Comparison of ENCODE assay signal across 15 cellular contexts in the genomic region with DNA sequence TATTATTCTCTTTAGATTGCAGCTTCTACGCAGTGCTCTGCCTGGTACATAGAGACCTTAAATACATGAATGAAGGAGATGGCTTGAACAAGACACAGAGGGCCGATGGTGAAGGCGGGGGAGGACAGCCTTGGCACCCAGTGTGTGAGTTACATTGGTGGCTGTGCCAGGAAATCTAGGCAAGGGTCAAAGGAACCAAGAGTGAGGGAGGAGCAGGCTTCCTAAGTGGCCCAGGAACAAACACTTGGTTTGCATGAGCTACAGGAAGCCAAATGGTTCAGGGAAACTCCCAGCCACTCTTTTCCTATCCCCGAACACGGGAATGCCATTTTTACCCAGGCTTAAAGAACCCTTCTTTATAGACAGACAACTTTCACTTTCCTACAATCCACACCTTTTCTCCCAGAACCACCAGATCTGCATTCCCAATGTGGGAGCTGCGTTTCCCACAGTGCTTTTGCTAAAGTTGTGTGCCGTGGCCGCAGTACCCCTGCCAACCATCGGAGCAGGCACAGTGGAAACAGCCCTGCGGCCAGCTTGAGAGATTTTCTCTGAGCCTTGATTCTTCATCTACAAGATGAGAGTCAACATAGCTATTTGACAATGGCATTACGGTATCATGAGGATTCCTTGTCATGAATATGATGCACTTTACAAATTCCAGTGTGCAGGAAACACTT. TPM values are rescaled to one million over a fixed set of nuclear protein-coding genes. Genes with fewer than 3 reads are reported as not detected.
DNase-seq lines count a peak whose midpoint lies in the region; ATAC-seq, FAIRE-seq and TF ChIP-seq lines count a peak whose summit lies in the region.
"Had no signal": no experiment of that assay in that cellular context is flagged by ENCODE, and none has a peak within 500 bp of the region (broad histone marks: within the 10 kb centered on the region; RNA-seq: fewer than 3 reads in every experiment).

No MANE protein-coding gene starts in this region.

- H3K27ac ChIP-seq in VCaP (no peak overlapping the region), keratinocyte (ENCODE audit: control insufficient read depth, insufficient read depth, low read length) (no peak overlapping the region)
- H3K27ac ChIP-seq: left ventricle myocardium inferior, suprapubic skin had no signal

- H3K79me2 ChIP-seq in keratinocyte (ENCODE audit: control insufficient read depth, insufficient read depth, low read length): no peaks in the 10 kb centered on the region

- TF ChIP-seq CTCF in VCaP (conservative IDR thresholded peaks at IDR 0.05) (peak; percentile 42; the same call in 1 of the 2 replicates), keratinocyte (optimal IDR thresholded peaks at IDR 0.05 in 1 of 3, IDR thresholded peaks at IDR 0.05 in 1 of 3, conservative IDR thresholded peaks at IDR 0.05 in 1 of 3; ENCODE audit: extremely low read depth in 1 of 3, insufficient read depth in 2 of 3, low read length in 3 of 3) (peak in 2 of 3 experiments; percentile 27 to 38), type B pancreatic cell (conservative IDR thresholded peaks at IDR 0.05) (peak; percentile 57)

- no peaks in the 10 kb centered on the region for H3K27me3 Mint-ChIP-seq in type B pancreatic cell

- peaks cover 2% of the 10 kb centered on the region for H3K4me1 ChIP-seq in keratinocyte (ENCODE audit: control insufficient read depth, extremely low read depth, insufficient read depth, low read length)
- H3K4me1 ChIP-seq: suprapubic skin had no signal

- H4K20me1 ChIP-seq in keratinocyte (ENCODE audit: control insufficient read depth, extremely low read depth, insufficient read depth, low read length): no peaks in the 10 kb centered on the region

- no peak overlapping the region for H3K27ac Mint-ChIP-seq in type B pancreatic cell
- H3K27ac Mint-ChIP-seq: activated T-helper 1 cell treated with anti-CD3 and anti-CD28 coated beads, Interleukin-12 subunit alpha, Interleukin-12 subunit beta, Interleukin-2, Interleukin-4 antibody, amounts not matched to agents 30 ng/mL and 10 ng/mL and 1 ng/mL, durations not matched to agents 14 hours and 24 hours and 36 hours had no signal

- H3K36me3 ChIP-seq in keratinocyte (ENCODE audit: control insufficient read depth in 2 of 2, extremely low read depth in 1 of 2, insufficient read depth in 2 of 2, low read length in 2 of 2): no peaks in the 10 kb centered on the region
- H3K36me3 ChIP-seq: left ventricle myocardium inferior, suprapubic skin had no signal

- ATAC-seq in GM19351 (IDR thresholded peaks at IDR 0.05; ENCODE audit: unreplicated experiment) (no peak), GM21528 (IDR thresholded peaks at IDR 0.05; ENCODE audit: low FRiP score, unreplicated experiment) (no peak)

- no peak overlapping the region for H3K4me3 Mint-ChIP-seq in type B pancreatic cell
- H3K4me3 Mint-ChIP-seq: activated T-helper 1 cell treated with anti-CD3 and anti-CD28 coated beads, Interleukin-12 subunit alpha, Interleukin-12 subunit beta, Interleukin-2, Interleukin-4 antibody, amounts not matched to agents 30 ng/mL and 10 ng/mL and 1 ng/mL, durations not matched to agents 14 hours and 24 hours and 36 hours had no signal

- no peak overlapping the region for H2AFZ ChIP-seq in keratinocyte (ENCODE audit: control insufficient read depth, low read length)

- FAIRE-seq in keratinocyte (lab: Jason Lieb, UNC): no peak

- no peak overlapping the region for H3K9ac ChIP-seq in keratinocyte (ENCODE audit: control insufficient read depth, extremely low read depth, insufficient read depth, low read length)

- no peaks in the 10 kb centered on the region for H3K9me1 ChIP-seq in keratinocyte (ENCODE audit: control insufficient read depth, extremely low read depth, insufficient read depth, low read length)

- H3K27me3 ChIP-seq in keratinocyte (ENCODE audit: control insufficient read depth, extremely low read depth, insufficient read depth, low read length): no peaks in the 10 kb centered on the region
- H3K27me3 ChIP-seq: suprapubic skin had no signal

- H3K4me3 ChIP-seq in keratinocyte (ENCODE audit: control insufficient read depth in 2 of 3, extremely low read depth in 1 of 3, insufficient read depth in 2 of 3, low read depth in 1 of 3, low read length in 3 of 3): no peak overlapping the region
- H3K4me3 ChIP-seq: left ventricle myocardium inferior, suprapubic skin had no signal

- no peaks in the 10 kb centered on the region for H3K9me3 Mint-ChIP-seq in type B pancreatic cell
- H3K9me3 Mint-ChIP-seq: activated T-helper 1 cell treated with anti-CD3 and anti-CD28 coated beads, Interleukin-12 subunit alpha, Interleukin-12 subunit beta, Interleukin-2, Interleukin-4 antibody, amounts not matched to agents 30 ng/mL and 10 ng/mL and 1 ng/mL, durations not matched to agents 14 hours and 24 hours and 36 hours had no signal

- no peaks in the 10 kb centered on the region for H3K36me3 Mint-ChIP-seq in type B pancreatic cell

- H3K4me1 Mint-ChIP-seq in type B pancreatic cell (ENCODE audit: unreplicated experiment): peaks cover 13% of the 10 kb centered on the region

- H3K4me2 ChIP-seq in keratinocyte (ENCODE audit: control insufficient read depth, extremely low read depth, insufficient read depth, low read depth, low read length): no peak overlapping the region

- peak; percentile 30 for DNase-seq in activated effector memory CD4-positive, alpha-beta T cell treated with anti-CD3 and anti-CD28 coated beads, Interleukin-2, amount 50 U/mL, for 16 hours
- DNase-seq in activated effector memory CD4-positive, alpha-beta T cell treated with Interleukin-2 at 50 U/mL for 16 hours: no peak
- DNase-seq in keratinocyte (ENCODE audit: low read depth, low spot score) (no peak), type B pancreatic cell (ENCODE audit: extremely low spot score, unreplicated experiment) (no peak), NCI-H1694 (lab: John Stamatoyannopoulos, UW) (no peak)
- DNase-seq: activated CD4-positive, CD25-positive, alpha-beta regulatory T cell treated with anti-CD3 and anti-CD28 coated beads, Interleukin-2, amount 50 U/mL, for 72 hours; left ventricle myocardium inferior; NCI-H446 treated with DMSO at 0.1 percent for 48 hours had no signal

- dilution Hi-C loops in keratinocyte (cut with MboI; ENCODE audit: extremely low pct_ligation_motif_present, low sequenced_read_pairs): no loop called here

- H3K9me3 ChIP-seq in keratinocyte (ENCODE audit: control insufficient read depth, low read depth, low read length): no peaks in the 10 kb centered on the region
- H3K9me3 ChIP-seq: left ventricle myocardium inferior, suprapubic skin had no signal

RNA-seq across cellular contexts. Expression of a gene that starts 3.5 kb away (rescaled TPM):
- polyA plus RNA-seq in keratinocyte: not detected in 3 replicates
- not detected for polyA plus RNA-seq in keratinocyte (2011; ENCODE audit: low read depth)
- polyA plus RNA-seq in keratinocyte (2011; cell fraction: cytosol; rRNA removed): not detected in 2 replicates
- polyA plus RNA-seq in keratinocyte (2011; cell fraction: nucleus; rRNA removed): not detected in 2 replicates
- polyA plus RNA-seq in keratinocyte (2012; ENCODE audit: low replicate concordance): not detected in 2 replicates
- not detected in 3 replicates for polyA minus RNA-seq in keratinocyte
- not detected for polyA minus RNA-seq in keratinocyte (2011; cell fraction: cytosol; rRNA and poly(A)+ RNA removed)
- polyA minus RNA-seq in keratinocyte (2011; cell fraction: nucleus; rRNA and poly(A)+ RNA removed): not detected in 2 replicates
- total RNA-seq in type B pancreatic cell (ENCODE audit: low replicate concordance): not detected in 2 replicates
- total RNA-seq: activated T-helper 1 cell treated with anti-CD3 and anti-CD28 coated beads, Interleukin-12 subunit alpha, Interleukin-12 subunit beta, Interleukin-2, Interleukin-4 antibody, amounts not matched to agents 30 ng/mL and 10 ng/mL and 1 ng/mL, durations not matched to agents 14 hours and 24 hours and 36 hours; left ventricle myocardium inferior; LHCN-M2; pulmonary artery endothelial cell; suprapubic skin had no signal

RNA-seq across cellular contexts. Expression of a gene that starts 12.7 kb away (rescaled TPM):
- polyA plus RNA-seq in keratinocyte: 0.18 TPM in 1 of 3 replicates, not detected in the others
- polyA plus RNA-seq in keratinocyte (2011; ENCODE audit: low read depth): not detected
- polyA plus RNA-seq in keratinocyte (2011; cell fraction: cytosol; rRNA removed): not detected in 2 replicates
- 0.11 TPM in 1 of 2 replicates, not detected in the other for polyA plus RNA-seq in keratinocyte (2011; cell fraction: nucleus; rRNA removed)
- polyA plus RNA-seq in keratinocyte (2012; ENCODE audit: low replicate concordance): 0.68 TPM in 1 of 2 replicates, not detected in the other
- 0.19 TPM in 1 of 3 replicates, not detected in the others for polyA minus RNA-seq in keratinocyte
- polyA minus RNA-seq in keratinocyte (2011; cell fraction: cytosol; rRNA and poly(A)+ RNA removed): not detected
- 0.54 TPM in 1 of 2 replicates, not detected in the other for polyA minus RNA-seq in keratinocyte (2011; cell fraction: nucleus; rRNA and poly(A)+ RNA removed)
- not detected in 2 replicates for total RNA-seq in type B pancreatic cell (ENCODE audit: low replicate concordance)
- total RNA-seq: activated T-helper 1 cell treated with anti-CD3 and anti-CD28 coated beads, Interleukin-12 subunit alpha, Interleukin-12 subunit beta, Interleukin-2, Interleukin-4 antibody, amounts not matched to agents 30 ng/mL and 10 ng/mL and 1 ng/mL, durations not matched to agents 14 hours and 24 hours and 36 hours; left ventricle myocardium inferior; pulmonary artery endothelial cell had no signal
